ENCODE assay signal across 23 cellular contexts in genomic region chr6:33850294-33850693, GRCh38. TPM values are rescaled to one million over a fixed set of nuclear protein-coding genes. Genes with fewer than 3 reads are reported as not detected.
"Had no signal": no experiment of that assay in that cellular context is flagged by ENCODE, and none has a peak within 500 bp of the region (broad histone marks: within the 10 kb centered on the region; RNA-seq: fewer than 3 reads in every experiment).

No MANE protein-coding gene starts in this region.

- H3K4me1 ChIP-seq: heart left ventricle, pancreas, tibial nerve, upper lobe of right lung, vagina had no signal

- H3K4me1 Mint-ChIP-seq: neural crest cell had no signal

- ATAC-seq: mucosa of descending colon; naive thymus-derived CD8-positive, alpha-beta T cell; pancreas; upper lobe of right lung had no signal

- H3K4me3 Mint-ChIP-seq: naive thymus-derived CD8-positive, alpha-beta T cell; neural crest cell had no signal

- DNase-seq: effector CD8-positive, alpha-beta T cell; foreskin melanocyte; hypothalamus; kidney glomerular epithelial cell; mammary epithelial cell; naive thymus-derived CD8-positive, alpha-beta T cell; nucleus accumbens; pancreas; small intestine; stimulated activated CD4-positive, alpha-beta T cell treated with anti-CD3 and anti-CD28 coated beads, Interleukin-12 subunit alpha, Interleukin-12 subunit beta, amount 100 ng/mL, for 4 hours; stimulated activated naive CD4-positive, alpha-beta T cell treated with Interleukin-2 at 50 U/mL for 16 hours; upper lobe of right lung had no signal

- H3K4me3 ChIP-seq: coronary artery, heart left ventricle, mucosa of descending colon, pancreas, tibial nerve, upper lobe of right lung, vagina had no signal

- H3K27me3 ChIP-seq: pancreas, vagina had no signal

- H3K9me3 ChIP-seq: heart left ventricle, mucosa of descending colon, pancreas, tibial nerve, upper lobe of right lung, vagina had no signal

- H3K27ac Mint-ChIP-seq: naive thymus-derived CD8-positive, alpha-beta T cell; progenitor cell of endocrine pancreas had no signal

- H3K36me3 Mint-ChIP-seq: naive thymus-derived CD8-positive, alpha-beta T cell had no signal

- H3K27ac ChIP-seq: coronary artery, heart left ventricle, pancreas, tibial nerve, upper lobe of right lung, vagina had no signal

- H3K9me3 Mint-ChIP-seq: naive thymus-derived CD8-positive, alpha-beta T cell; neural crest cell had no signal

- H3K36me3 ChIP-seq: heart left ventricle, pancreas, tibial nerve, upper lobe of right lung, vagina had no signal

RNA-seq across cellular contexts. Expression of gene MLN, which starts 46.5 kb away (rescaled TPM):
- total RNA-seq: dermis microvascular lymphatic vessel endothelial cell; heart left ventricle; lower leg skin; mammary epithelial cell; mucosa of descending colon; naive thymus-derived CD8-positive, alpha-beta T cell; neural crest cell; pancreas; progenitor cell of endocrine pancreas; right cardiac atrium; temporal lobe; tibial nerve; upper lobe of right lung; vagina had no signal
